In the genomic region with DNA sequence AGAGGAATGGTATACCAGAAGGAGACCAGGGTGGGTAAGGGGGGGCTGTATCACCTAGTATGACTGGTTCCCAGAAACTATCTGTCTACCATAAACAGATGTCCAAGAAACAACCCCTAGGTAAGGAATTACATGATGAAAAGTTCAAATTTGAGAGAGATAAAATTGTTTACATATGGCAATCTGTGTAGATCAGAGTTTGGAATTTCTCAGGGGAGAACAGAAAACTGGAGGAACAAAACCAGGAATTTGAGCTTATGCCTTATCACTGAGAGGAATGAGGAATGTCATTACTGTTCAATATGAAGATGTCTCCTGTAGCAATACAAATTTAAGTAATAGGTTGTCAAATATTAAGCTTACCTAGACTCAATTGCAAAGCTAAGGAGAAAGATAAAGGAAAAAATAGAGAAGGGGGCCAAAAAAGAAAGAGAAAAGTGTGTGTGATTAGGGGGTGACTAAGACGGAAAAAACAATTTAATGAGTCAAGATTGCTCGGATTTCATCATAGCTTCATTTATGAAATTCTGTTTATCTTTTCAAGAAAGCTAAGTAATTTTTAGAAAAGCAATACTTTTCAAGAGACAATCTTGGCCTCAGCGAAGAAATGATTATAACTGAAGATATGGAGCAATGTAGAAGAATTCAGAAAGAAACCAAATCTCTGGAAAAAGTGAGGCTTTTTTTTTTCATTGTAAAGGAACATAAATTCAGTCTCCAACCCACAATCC, we compare ENCODE assay signal across 9 cellular contexts.
DNase-seq lines count a peak whose midpoint lies in the region; ATAC-seq and TF ChIP-seq lines count a peak whose summit lies in the region.
"Had no signal": no experiment of that assay in that cellular context is flagged by ENCODE, and none has a peak within 500 bp of the region (broad histone marks: within the 10 kb centered on the region; RNA-seq: fewer than 3 reads in every experiment).

No MANE protein-coding gene starts in this region.

- DNase-seq in stimulated activated naive CD8-positive, alpha-beta T cell treated with anti-CD3 and anti-CD28 coated beads, Interleukin-15, amount 100 ng/mL, for 72 hours, result no peak
- DNase-seq in dermis blood vessel endothelial cell (peak; percentile 23), mesothelial cell of epicardium (ENCODE audit: low spot score in 2 of 2, unreplicated experiment in 2 of 2) (no peak), aorta (no peak), NCI-H2196 (lab: John Stamatoyannopoulos, UW; ENCODE audit: unreplicated experiment) (no peak)
- no peak for DNase-seq in CD8-positive, alpha-beta T cell
- DNase-seq: NCI-H1436 treated with DMSO at 0.1 percent for 48 hours had no signal

- peaks cover 27% of the 10 kb centered on the region for H3K4me1 Mint-ChIP-seq in stimulated activated naive CD8-positive, alpha-beta T cell treated with anti-CD3 and anti-CD28 coated beads, Interleukin-15, Interleukin-2, amounts not matched to agents 100 ng/mL and 50 ng/mL, for 24 hours (ENCODE audit: low read depth)
- H3K4me1 Mint-ChIP-seq in stimulated activated naive CD8-positive, alpha-beta T cell treated with anti-CD3 and anti-CD28 coated beads, Interleukin-15, amount 100 ng/mL, for 72 hours, result peaks cover 23% of the 10 kb centered on the region
- peaks cover 59% of the 10 kb centered on the region for H3K4me1 Mint-ChIP-seq in mesothelial cell of epicardium
- peaks cover 6% of the 10 kb centered on the region for H3K4me1 Mint-ChIP-seq in CD8-positive, alpha-beta T cell (ENCODE audit: low read depth)

- H3K36me3 Mint-ChIP-seq in stimulated activated naive CD8-positive, alpha-beta T cell treated with anti-CD3 and anti-CD28 coated beads, Interleukin-15, Interleukin-2, amounts not matched to agents 100 ng/mL and 50 ng/mL, for 24 hours (ENCODE audit: low read depth), result no peaks in the 10 kb centered on the region
- peaks cover 2% of the 10 kb centered on the region for H3K36me3 Mint-ChIP-seq in mesothelial cell of epicardium
- no peaks in the 10 kb centered on the region for H3K36me3 Mint-ChIP-seq in CD8-positive, alpha-beta T cell

- no peaks in the 10 kb centered on the region for H3K9me3 Mint-ChIP-seq in stimulated activated naive CD8-positive, alpha-beta T cell treated with anti-CD3 and anti-CD28 coated beads, Interleukin-15, Interleukin-2, amounts not matched to agents 100 ng/mL and 50 ng/mL, for 24 hours
- no peaks in the 10 kb centered on the region for H3K9me3 Mint-ChIP-seq in stimulated activated naive CD8-positive, alpha-beta T cell treated with anti-CD3 and anti-CD28 coated beads, Interleukin-15, amount 100 ng/mL, for 72 hours
- no peaks in the 10 kb centered on the region for H3K9me3 Mint-ChIP-seq in mesothelial cell of epicardium
- no peaks in the 10 kb centered on the region for H3K9me3 Mint-ChIP-seq in CD8-positive, alpha-beta T cell

- peak overlapping the region; percentile 70 for H3K27ac Mint-ChIP-seq in stimulated activated naive CD8-positive, alpha-beta T cell treated with anti-CD3 and anti-CD28 coated beads, Interleukin-15, Interleukin-2, amounts not matched to agents 100 ng/mL and 50 ng/mL, for 24 hours
- H3K27ac Mint-ChIP-seq in stimulated activated naive CD8-positive, alpha-beta T cell treated with anti-CD3 and anti-CD28 coated beads, Interleukin-15, amount 100 ng/mL, for 72 hours, result peak overlapping the region in 1 of 2 donors; percentile 79
- H3K27ac Mint-ChIP-seq in mesothelial cell of epicardium, result peak overlapping the region; percentile 97
- no peak overlapping the region for H3K27ac Mint-ChIP-seq in CD8-positive, alpha-beta T cell

- CTCF ChIA-PET in CD8-positive, alpha-beta T cell (lab: Charles Lee), result interaction anchor here (0.9 kb wide), 1 partner anchor 208 kb away, joined by 3 read pairs; no protein-coding TSS in a partner anchor

- H3K27me3 ChIP-seq in aorta (ENCODE audit: control insufficient read depth in 1 of 2, insufficient read depth in 2 of 2, low read length in 1 of 2), result no peaks in the 10 kb centered on the region
- no peaks in the 10 kb centered on the region for H3K27me3 ChIP-seq in CD8-positive, alpha-beta T cell (ENCODE audit: insufficient read depth, low read length)

- peak overlapping the region; percentile 28 to 57 for H3K27ac ChIP-seq in aorta (ENCODE audit: low read depth in 1 of 2, low read length in 2 of 2)
- no peak overlapping the region for H3K27ac ChIP-seq in CD8-positive, alpha-beta T cell (ENCODE audit: low read depth, low read length)

- POLR2A ChIA-PET in CD8-positive, alpha-beta T cell (lab: Charles Lee), result interaction anchor here (0.6 kb wide), 1 partner anchor 183 kb away, joined by 3 read pairs; no protein-coding TSS in a partner anchor

- H3K4me3 Mint-ChIP-seq in stimulated activated naive CD8-positive, alpha-beta T cell treated with anti-CD3 and anti-CD28 coated beads, Interleukin-15, Interleukin-2, amounts not matched to agents 100 ng/mL and 50 ng/mL, for 24 hours, result no peak overlapping the region
- H3K4me3 Mint-ChIP-seq in stimulated activated naive CD8-positive, alpha-beta T cell treated with anti-CD3 and anti-CD28 coated beads, Interleukin-15, amount 100 ng/mL, for 72 hours, result no peak overlapping the region
- peak overlapping the region; percentile 72 for H3K4me3 Mint-ChIP-seq in mesothelial cell of epicardium
- H3K4me3 Mint-ChIP-seq in CD8-positive, alpha-beta T cell, result no peak overlapping the region

- intact Hi-C loops in aorta (cut with DNase I), result loop anchor here in 1 of 2 donors (5.0 to 10.0 kb wide), 3 partner anchors 51 to 208 kb away; no protein-coding TSS in a partner anchor
- intact Hi-C loops in CD8-positive, alpha-beta T cell (cut with DNase I, micrococcal nuclease), result loop anchor here in 1 of 2 experiments (10.0 kb wide), 1 partner anchor 211 kb away; no protein-coding TSS in a partner anchor

- no peaks in the 10 kb centered on the region for H3K9me3 ChIP-seq in aorta (ENCODE audit: control insufficient read depth, low read length)
- H3K9me3 ChIP-seq in CD8-positive, alpha-beta T cell (ENCODE audit: low read length), result no peaks in the 10 kb centered on the region

- TF ChIP-seq CTCF in mesothelial cell of epicardium (IDR thresholded peaks at IDR 0.05; ENCODE audit: unreplicated experiment), result no peak
- TF ChIP-seq CTCF in CD8-positive, alpha-beta T cell (IDR thresholded peaks at IDR 0.05), result no peak

- peaks cover 5 to 13% of the 10 kb centered on the region in 2 donors for H3K4me1 ChIP-seq in aorta (ENCODE audit: control insufficient read depth in 1 of 2, insufficient read depth in 2 of 2, low read length in 2 of 2)
- H3K4me1 ChIP-seq in CD8-positive, alpha-beta T cell (ENCODE audit: insufficient read depth, low read length), result peaks cover 5% of the 10 kb centered on the region

- WGBS in aorta, 2 donors, result 2 to 6% methylated on average over 3 of the region's 3 CpGs

- peak overlapping the region; percentile 43 to 53 for H3K4me3 ChIP-seq in aorta (ENCODE audit: low read length in 2 of 2)
- H3K4me3 ChIP-seq in CD8-positive, alpha-beta T cell (ENCODE audit: low read depth, low read length), result no peak overlapping the region

- H3K36me3 ChIP-seq in aorta (ENCODE audit: control insufficient read depth in 1 of 2, insufficient read depth in 2 of 2, low read length in 1 of 2), result no peaks in the 10 kb centered on the region
- H3K36me3 ChIP-seq in CD8-positive, alpha-beta T cell (ENCODE audit: insufficient read depth, low read length), result no peaks in the 10 kb centered on the region

- no peak for ATAC-seq in stimulated activated naive CD8-positive, alpha-beta T cell treated with anti-CD3 and anti-CD28 coated beads, Interleukin-15, amount 100 ng/mL, for 72 hours
- ATAC-seq in aorta (ENCODE audit: low FRiP score) (no peak), HG03159 (IDR thresholded peaks at IDR 0.05; ENCODE audit: unreplicated experiment) (no peak)
- ATAC-seq in CD8-positive, alpha-beta T cell, result no peak

- peaks cover 30% of the 10 kb centered on the region for H3K27me3 Mint-ChIP-seq in stimulated activated naive CD8-positive, alpha-beta T cell treated with anti-CD3 and anti-CD28 coated beads, Interleukin-15, Interleukin-2, amounts not matched to agents 100 ng/mL and 50 ng/mL, for 24 hours
- H3K27me3 Mint-ChIP-seq in stimulated activated naive CD8-positive, alpha-beta T cell treated with anti-CD3 and anti-CD28 coated beads, Interleukin-15, amount 100 ng/mL, for 72 hours, result peaks cover 18% of the 10 kb centered on the region
- H3K27me3 Mint-ChIP-seq in mesothelial cell of epicardium (ENCODE audit: low read depth), result no peaks in the 10 kb centered on the region
- H3K27me3 Mint-ChIP-seq in CD8-positive, alpha-beta T cell (ENCODE audit: low read depth), result peaks cover 9% of the 10 kb centered on the region
